ENCODE assay signal across 12 cellular contexts in genomic region chr22:21936151-21936778, GRCh38. TPM values are rescaled to one million over a fixed set of nuclear protein-coding genes. Genes with fewer than 3 reads are reported as not detected.
A peak's percentile ranks its signal among the peaks of the same experiment; 100 is the strongest.
DNase-seq lines count a peak whose midpoint lies in the region; ATAC-seq and TF ChIP-seq lines count a peak whose summit lies in the region.
"Had no signal": no experiment of that assay in that cellular context is flagged by ENCODE, and none has a peak within 500 bp of the region (broad histone marks: within the 10 kb centered on the region; RNA-seq: fewer than 3 reads in every experiment).

No MANE protein-coding gene starts in this region.

- ATAC-seq in HG02973 (IDR thresholded peaks at IDR 0.05; ENCODE audit: unreplicated experiment) = no peak
- ATAC-seq in GM21717 (IDR thresholded peaks at IDR 0.05; ENCODE audit: unreplicated experiment) = no peak
- ATAC-seq in GM19452 (IDR thresholded peaks at IDR 0.05; ENCODE audit: unreplicated experiment) = no peak
- ATAC-seq: A549 had no signal

- no peak overlapping the region for H2BK5ac ChIP-seq in neuronal stem cell (ENCODE audit: low read length)

- H2AK5ac ChIP-seq in neuronal stem cell (ENCODE audit: low read depth, low read length) = no peak overlapping the region

- TF ChIP-seq POLR2A in esophagus squamous epithelium (IDR thresholded peaks at IDR 0.05) = no peak

- H4K8ac ChIP-seq in neuronal stem cell (ENCODE audit: low read depth, low read length) = no peak overlapping the region

- no peak overlapping the region for H2BK15ac ChIP-seq in neuronal stem cell (ENCODE audit: low read length)

- POLR2A ChIA-PET in AG04450 (lab: Yijun Ruan, JAX) = no interaction called here
- POLR2A ChIA-PET in GM10248 (lab: Yijun Ruan, JAX) = interaction anchor here (0.5 kb wide), 1 partner anchor 41 kb away, joined by 6 read pairs; no protein-coding TSS in a partner anchor

- H3K4me1 ChIP-seq in esophagus squamous epithelium (peaks cover 28 to 61% (median 48%) of the 10 kb centered on the region in 3 donors), neuronal stem cell (ENCODE audit: control insufficient read depth in 2 of 2, insufficient read depth in 1 of 2, low read depth in 1 of 2, low read length in 2 of 2) (peaks cover 5 to 18% of the 10 kb centered on the region in 2 donors)

- CTCF ChIA-PET in AG04450 (lab: Charles Lee) (interaction anchor here (0.8 to 4.8 kb wide), 3 partner anchors 175 to 238 kb away, joined by 3 to 32 read pairs (median 8); no protein-coding TSS in a partner anchor), GM10248 (lab: Yijun Ruan, JAX) (interaction anchor here (0.6 to 9.2 kb wide), 7 partner anchors 12 to 264 kb away, joined by 3 to 130 read pairs (median 3); partner anchors contain the start of gene PPM1F)

- H3K36me3 ChIP-seq in esophagus squamous epithelium = peaks cover 12 to 78% (median 31%) of the 10 kb centered on the region in 3 donors
- H3K36me3 ChIP-seq in neuronal stem cell (replicated peaks in 1 of 2; ENCODE audit: control insufficient read depth in 2 of 2, insufficient read depth in 2 of 2, low read length in 2 of 2) = peaks cover 15 to 55% of the 10 kb centered on the region in 2 donors

- peak overlapping the region; percentile 11 for H3K23ac ChIP-seq in neuronal stem cell (ENCODE audit: low read depth, low read length, poor library complexity)

- H2AFZ ChIP-seq in neuronal stem cell (ENCODE audit: low read length) = no peak overlapping the region

- H3K27me3 ChIP-seq in AG04450 (ENCODE audit: control insufficient read depth, insufficient read depth, low read length) (no peaks in the 10 kb centered on the region), esophagus squamous epithelium (no peaks in the 10 kb centered on the region), neuronal stem cell (ENCODE audit: control insufficient read depth in 3 of 3, insufficient read depth in 3 of 3, low read depth in 1 of 3, low read length in 3 of 3) (no peaks in the 10 kb centered on the region)
- H3K27me3 ChIP-seq: Peyer's patch had no signal

- H3K4ac ChIP-seq in neuronal stem cell (ENCODE audit: low read length) = no peak overlapping the region

- H3K9me3 ChIP-seq in AG04450 (ENCODE audit: control insufficient read depth, insufficient read depth, low read length) = no peaks in the 10 kb centered on the region
- H3K9me3 ChIP-seq in esophagus squamous epithelium = no peaks in the 10 kb centered on the region
- no peaks in the 10 kb centered on the region for H3K9me3 ChIP-seq in neuronal stem cell (replicated peaks in 1 of 2; ENCODE audit: control insufficient read depth in 2 of 2, insufficient read depth in 1 of 2, low read depth in 1 of 2, low read length in 2 of 2)
- H3K9me3 ChIP-seq: A549, Peyer's patch had no signal

- H3K4me2 ChIP-seq in neuronal stem cell (ENCODE audit: insufficient read depth, low read length, poor library complexity, severe bottlenecking) = no peak overlapping the region
- H3K4me2 ChIP-seq: A549 had no signal

- no peak overlapping the region for H3K14ac ChIP-seq in neuronal stem cell (ENCODE audit: low read length)

- H2BK12ac ChIP-seq in neuronal stem cell (ENCODE audit: low read length) = no peak overlapping the region

- DNase-seq in AG04450 (ENCODE audit: low read depth, low spot score) = no peak
- peak; percentile 89 for DNase-seq in SKM-1 (lab: John Stamatoyannopoulos, UW; ENCODE audit: unreplicated experiment)
- no peak for DNase-seq in esophagus squamous epithelium (lab: John Stamatoyannopoulos, UW)
- DNase-seq in neuronal stem cell (ENCODE audit: low spot score) = no peak
- no peak for DNase-seq in GM10248 (ENCODE audit: extremely low spot score)
- DNase-seq: activated CD8-positive, alpha-beta memory T cell treated with anti-CD3 and anti-CD28 coated beads for 24 hours; KG1; Peyer's patch had no signal

- H3K9ac ChIP-seq in neuronal stem cell (ENCODE audit: low read depth, low read length, poor library complexity) = no peak overlapping the region

- no peak overlapping the region for H3K4me3 ChIP-seq in AG04450 (ENCODE audit: low read depth, low read length)
- H3K4me3 ChIP-seq in esophagus squamous epithelium = no peak overlapping the region
- no peak overlapping the region for H3K4me3 ChIP-seq in neuronal stem cell (ENCODE audit: low read length in 2 of 2)
- H3K4me3 ChIP-seq: A549, Peyer's patch had no signal

- no peak overlapping the region for H2BK120ac ChIP-seq in neuronal stem cell (ENCODE audit: low read depth, low read length)

- no peaks in the 10 kb centered on the region for H3K79me1 ChIP-seq in neuronal stem cell (ENCODE audit: low read depth, low read length)

- no peak for TF ChIP-seq CTCF in AG04450 (IDR thresholded peaks at IDR 0.05; ENCODE audit: low read depth, low read length)
- no peak for TF ChIP-seq CTCF in esophagus squamous epithelium (IDR thresholded peaks at IDR 0.05)
- no peak for TF ChIP-seq CTCF in GM10248 (IDR thresholded peaks at IDR 0.05; ENCODE audit: control extremely low read depth, extremely low read depth, low read depth, missing control alignments)

- WGBS in esophagus squamous epithelium, 2 donors = 64 to 67% methylated on average over 5 to 12 of the region's 15 CpGs
- WGBS in neuronal stem cell (ENCODE audit: extremely low coverage in 2 of 2, insufficient read length in 2 of 2, insufficient replicate concordance in 1 of 2), 2 donors = no CpG with 5 or more reads among the region's 15 CpGs

- H3K27ac ChIP-seq in AG04450 (ENCODE audit: low read depth, low read length) = peak overlapping the region; percentile 21
- H3K27ac ChIP-seq in esophagus squamous epithelium = peak overlapping the region; percentile 92 to 96 (median 96)
- no peak overlapping the region for H3K27ac ChIP-seq in neuronal stem cell (replicated peaks; ENCODE audit: low read length)

- H3K18ac ChIP-seq in neuronal stem cell (ENCODE audit: low read length) = no peak overlapping the region

- intact Hi-C loops in esophagus squamous epithelium (cut with DNase I) = loop anchor here (5.0 kb wide), 1 partner anchor 224 kb away; no protein-coding TSS in a partner anchor

- no peak overlapping the region for H4K91ac ChIP-seq in neuronal stem cell (ENCODE audit: low read depth, low read length, poor library complexity)

RNA-seq across cellular contexts. Expression of gene PPM1F, which starts 16.4 kb away (rescaled TPM):
- polyA plus RNA-seq in AG04450 (2011; rRNA removed) = 17.7 and 21.2 TPM in 2 replicates
- polyA minus RNA-seq in AG04450 (2011; rRNA and poly(A)+ RNA removed) = 11.4 and 12.0 TPM in 2 replicates
- 10 to 100 TPM; 22.2 to 39.7 (median 25.9) TPM for total RNA-seq in esophagus squamous epithelium
- 17.8 TPM for polyA plus RNA-seq in neuronal stem cell (2013, experiment 1 of 2)
- polyA plus RNA-seq in neuronal stem cell (2013, experiment 2 of 2) = 16.6 TPM

RNA-seq across cellular contexts. Expression of gene TOP3B, which starts 46.3 kb away (rescaled TPM):
- 10.3 and 13.2 TPM in 2 replicates for polyA plus RNA-seq in AG04450 (2011; rRNA removed)
- 15.9 and 21.4 TPM in 2 replicates for polyA minus RNA-seq in AG04450 (2011; rRNA and poly(A)+ RNA removed)
- total RNA-seq in esophagus squamous epithelium = 10 to 100 TPM in 3 of 4 donors, 1 to 10 TPM in 1; 4.6 to 36.6 (median 23.4) TPM
- 25.4 TPM for polyA plus RNA-seq in neuronal stem cell (2013, experiment 1 of 2)
- 27.0 TPM for polyA plus RNA-seq in neuronal stem cell (2013, experiment 2 of 2)
